Comparison of ENCODE assay signal across 8 cellular contexts in the genomic region with DNA sequence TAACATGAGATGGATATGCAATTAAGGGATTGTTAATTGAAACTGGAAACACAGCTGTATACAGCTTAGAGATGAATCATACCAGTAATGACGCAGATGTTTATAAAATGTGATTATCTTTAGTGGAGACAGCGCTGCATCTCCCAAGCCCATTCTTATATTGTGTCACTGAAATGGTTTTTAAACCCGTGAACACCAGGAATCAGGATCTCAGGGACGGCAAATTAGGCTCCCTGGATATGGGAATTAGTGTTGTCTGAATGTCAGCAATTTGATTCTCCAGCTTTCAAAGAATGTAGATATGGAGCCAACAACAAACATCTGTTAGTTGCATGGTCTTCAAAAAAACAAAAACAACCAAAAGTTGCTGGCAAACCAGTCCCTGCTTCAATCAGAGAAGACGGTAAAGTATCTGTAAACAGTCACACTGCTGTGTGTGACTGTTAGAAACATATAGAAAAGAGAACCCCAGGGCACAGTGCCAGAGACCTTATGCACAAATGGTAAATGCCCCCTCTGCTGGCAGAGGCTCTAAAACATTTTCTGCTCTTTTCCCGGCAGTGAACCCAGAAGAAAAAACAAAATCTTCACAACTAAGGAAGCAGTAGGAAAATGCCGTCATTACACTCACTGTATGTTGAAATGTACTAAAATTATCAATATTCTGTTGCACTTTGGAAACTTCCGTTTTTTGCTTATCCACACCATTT.
DNase-seq lines count a peak whose midpoint lies in the region; ATAC-seq and TF ChIP-seq lines count a peak whose summit lies in the region.

No MANE protein-coding gene starts in this region.

- H3K9me3 Mint-ChIP-seq in glutamatergic neuron (ENCODE audit: unreplicated experiment), result no peaks in the 10 kb centered on the region

- no peak for ATAC-seq in esophagus mucosa

- TF ChIP-seq CTCF in glutamatergic neuron (IDR thresholded peaks at IDR 0.05; ENCODE audit: partially characterized antibody, unreplicated experiment), result peak; percentile 19

- H3K27me3 Mint-ChIP-seq in glutamatergic neuron (ENCODE audit: unreplicated experiment), result no peaks in the 10 kb centered on the region

- H3K4me3 Mint-ChIP-seq in glutamatergic neuron (ENCODE audit: unreplicated experiment), result no peak overlapping the region

- no peak for TF ChIP-seq EP300 in Ishikawa (IDR thresholded peaks at IDR 0.05; ENCODE audit: borderline replicate concordance)

- H3K4me1 Mint-ChIP-seq in glutamatergic neuron (ENCODE audit: low read depth, unreplicated experiment), result no peaks in the 10 kb centered on the region

- H3K27ac Mint-ChIP-seq in glutamatergic neuron (ENCODE audit: unreplicated experiment), result no peak overlapping the region

- peak; percentile 48 for TF ChIP-seq RAD21 in Ishikawa (IDR thresholded peaks at IDR 0.05; ENCODE audit: low read depth)

- DNase-seq in DMS153 (lab: John Stamatoyannopoulos, UW), result peak; percentile 11
- no peak for DNase-seq in DMS153 treated with DMSO at 0.1 percent for 48 hours (lab: John Stamatoyannopoulos, UW; ENCODE audit: unreplicated experiment)
- DNase-seq in SKM-1 treated with dmso at 0.1 percent for 144 hours (lab: John Stamatoyannopoulos, UW; ENCODE audit: unreplicated experiment), result peak; percentile 41
- no peak for DNase-seq in glutamatergic neuron
- DNase-seq in superior temporal gyrus (ENCODE audit: extremely low spot score), result peak; percentile 36
- DNase-seq in central memory CD4-positive, alpha-beta T cell, result no peak

- no peaks in the 10 kb centered on the region for H3K36me3 Mint-ChIP-seq in glutamatergic neuron (ENCODE audit: unreplicated experiment)

TF ChIP-seq in Ishikawa, 13 proteins besides CTCF, POLR2A, EP300 and RAD21:
- TF ChIP-seq NFIC (IDR thresholded peaks at IDR 0.05) (peak; percentile 62), ZBTB7A (IDR thresholded peaks at IDR 0.05; ENCODE audit: low read depth) (no peak)

Comparison
In these comparisons a context has a peak if more than half of its experiments do, and no peak if none do; other contexts are left out.
1. DNase-seq: peak in DMS153 (single experiment), SKM-1 treated with dmso at 0.1 percent for 144 hours (single experiment) and superior temporal gyrus (single experiment); none in DMS153 treated with DMSO at 0.1 percent for 48 hours (single experiment), glutamatergic neuron (single experiment) and central memory CD4-positive, alpha-beta T cell (single experiment).